ENCODE assay signal across 1 cellular context in genomic region chr7:98284335-98285036, GRCh38.
TF ChIP-seq lines count a peak whose summit lies in the region.

No MANE protein-coding gene starts in this region.

TF ChIP-seq in K562, 482 proteins besides CTCF, POLR2A, EP300 and RAD21:
- TF ChIP-seq POLR2G (IDR thresholded peaks at IDR 0.05; ENCODE audit: low read depth, low read length) (0 out of 2 replicates have a peak, but pooled peaks have one; percentile 9), RBM15 (IDR thresholded peaks at IDR 0.05; ENCODE audit: insufficient read depth, low read length) (no peak)
